ENCODE assay signal across 11 cellular contexts in the genomic region with DNA sequence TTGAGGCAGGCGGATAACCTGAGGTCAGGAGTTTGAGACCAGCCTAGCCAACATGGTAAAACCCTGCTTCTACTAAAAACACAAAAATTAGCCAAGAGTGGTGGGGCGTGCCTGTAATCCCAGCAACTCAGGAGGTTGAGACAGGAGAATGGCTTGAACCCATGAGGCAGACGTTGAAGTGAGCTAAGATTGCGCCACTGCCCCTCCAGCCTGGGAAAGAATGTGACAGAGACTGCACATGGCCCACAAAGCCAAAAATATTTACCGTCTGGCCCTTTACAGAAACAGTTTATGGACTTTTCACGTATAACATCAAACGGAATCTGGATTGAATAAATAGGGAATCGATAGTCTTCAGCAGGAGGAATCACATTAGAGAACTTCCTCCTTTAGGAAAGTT. TPM values are rescaled to one million over a fixed set of nuclear protein-coding genes. Genes with fewer than 3 reads are reported as not detected.
A peak's percentile ranks its signal among the peaks of the same experiment; 100 is the strongest.
DNase-seq lines count a peak whose midpoint lies in the region; FAIRE-seq and TF ChIP-seq lines count a peak whose summit lies in the region.
"Had no signal": no experiment of that assay in that cellular context is flagged by ENCODE, and none has a peak within 500 bp of the region (broad histone marks: within the 10 kb centered on the region; RNA-seq: fewer than 3 reads in every experiment).

No MANE protein-coding gene starts in this region.

- no peak for TF ChIP-seq CTCF in keratinocyte (optimal IDR thresholded peaks at IDR 0.05 in 1 of 3, IDR thresholded peaks at IDR 0.05 in 1 of 3, conservative IDR thresholded peaks at IDR 0.05 in 1 of 3; ENCODE audit: extremely low read depth in 1 of 3, insufficient read depth in 2 of 3, low read length in 3 of 3)

- peaks cover 89% of the 10 kb centered on the region for H3K79me2 ChIP-seq in ACC112 (ENCODE audit: control insufficient read depth, insufficient read depth, low read length, unreplicated experiment)
- peaks cover 90% of the 10 kb centered on the region for H3K79me2 ChIP-seq in keratinocyte (ENCODE audit: control insufficient read depth, insufficient read depth, low read length)

- intact Hi-C loops in head of caudate nucleus (cut with DNase I) = no loop called here

- H2AFZ ChIP-seq in ACC112 (ENCODE audit: low read length, unreplicated experiment) (no peak overlapping the region), keratinocyte (ENCODE audit: control insufficient read depth, low read length) (no peak overlapping the region)

- no peak for FAIRE-seq in keratinocyte (lab: Jason Lieb, UNC)

- H3K4me1 ChIP-seq in ACC112 (ENCODE audit: control insufficient read depth, insufficient read depth, low read length, unreplicated experiment) = peaks cover 55% of the 10 kb centered on the region
- H3K4me1 ChIP-seq in HAP-1 = peaks cover 15% of the 10 kb centered on the region
- peaks cover 20% of the 10 kb centered on the region for H3K4me1 ChIP-seq in keratinocyte (ENCODE audit: control insufficient read depth, extremely low read depth, insufficient read depth, low read length)

- peak overlapping the region; percentile 53 for H3K27ac ChIP-seq in ACC112 (ENCODE audit: low read depth, low read length)
- H3K27ac ChIP-seq in keratinocyte (ENCODE audit: control insufficient read depth, insufficient read depth, low read length) = peak overlapping the region; percentile 7
- H3K27ac ChIP-seq: thyroid gland had no signal

- H3K4me2 ChIP-seq in keratinocyte (ENCODE audit: control insufficient read depth, extremely low read depth, insufficient read depth, low read depth, low read length) = peak overlapping the region; percentile 76

- H3K27me3 ChIP-seq in ACC112 (ENCODE audit: insufficient read depth, low read length) (no peaks in the 10 kb centered on the region), HAP-1 (ENCODE audit: low read depth) (no peaks in the 10 kb centered on the region), keratinocyte (ENCODE audit: control insufficient read depth, extremely low read depth, insufficient read depth, low read length) (no peaks in the 10 kb centered on the region)
- H3K27me3 ChIP-seq: thyroid gland had no signal

- H3K27ac Mint-ChIP-seq in activated naive CD8-positive, alpha-beta T cell = peak overlapping the region; percentile 87

- dilution Hi-C loops in keratinocyte (cut with MboI; ENCODE audit: extremely low pct_ligation_motif_present, low sequenced_read_pairs) = no loop called here

- H3K9me3 ChIP-seq in HAP-1 (no peaks in the 10 kb centered on the region), keratinocyte (ENCODE audit: control insufficient read depth, low read depth, low read length) (no peaks in the 10 kb centered on the region)
- H3K9me3 ChIP-seq: thyroid gland had no signal

- H4K20me1 ChIP-seq in keratinocyte (ENCODE audit: control insufficient read depth, extremely low read depth, insufficient read depth, low read length) = peaks cover 33% of the 10 kb centered on the region

- peaks cover 53% of the 10 kb centered on the region for H3K4me1 Mint-ChIP-seq in activated naive CD8-positive, alpha-beta T cell (ENCODE audit: low read depth)

- H3K4me3 ChIP-seq in ACC112 (ENCODE audit: low read depth, low read length) = peak overlapping the region; percentile 98
- H3K4me3 ChIP-seq in HAP-1 = peak overlapping the region; percentile 78
- H3K4me3 ChIP-seq in keratinocyte (ENCODE audit: control insufficient read depth in 2 of 3, extremely low read depth in 1 of 3, insufficient read depth in 2 of 3, low read depth in 1 of 3, low read length in 3 of 3) = peak overlapping the region in 2 of 3 experiments; percentile 53 to 61
- H3K4me3 ChIP-seq: thyroid gland had no signal

- H3K27me3 Mint-ChIP-seq in activated naive CD8-positive, alpha-beta T cell = no peaks in the 10 kb centered on the region

- no peaks in the 10 kb centered on the region for H3K9me3 Mint-ChIP-seq in activated naive CD8-positive, alpha-beta T cell (ENCODE audit: low read depth)

- no peaks in the 10 kb centered on the region for H3K9me1 ChIP-seq in keratinocyte (ENCODE audit: control insufficient read depth, extremely low read depth, insufficient read depth, low read length)

- DNase-seq in HAP-1 (ENCODE audit: low spot score in 2 of 2) (no peak), keratinocyte (ENCODE audit: low read depth, low spot score) (no peak), NCI-H510A treated with DMSO at 0.1 percent for 48 hours (lab: John Stamatoyannopoulos, UW) (no peak), head of caudate nucleus (no peak), NCI-H2196 (lab: John Stamatoyannopoulos, UW; ENCODE audit: unreplicated experiment) (no peak), putamen (ENCODE audit: low spot score) (no peak)
- DNase-seq: activated CD4-positive, alpha-beta T cell treated with anti-CD3 and anti-CD28 coated beads for 4 hours; left colon had no signal

- H3K9ac ChIP-seq in keratinocyte (ENCODE audit: control insufficient read depth, extremely low read depth, insufficient read depth, low read length) = peak overlapping the region; percentile 28

- in situ Hi-C loops in HAP-1 (cut with MboI; ENCODE audit: low sequenced_read_pairs) = loop anchor here (25.0 kb wide), 3 partner anchors 239 to 1089 kb away; a partner anchor contains a TSS

- peaks cover 17% of the 10 kb centered on the region for H3K36me3 Mint-ChIP-seq in activated naive CD8-positive, alpha-beta T cell

- H3K36me3 ChIP-seq in ACC112 (ENCODE audit: insufficient read depth, low read length) = peaks cover 57% of the 10 kb centered on the region
- peaks cover 72% of the 10 kb centered on the region for H3K36me3 ChIP-seq in HAP-1 (replicated peaks)
- peaks cover 11 to 32% of the 10 kb centered on the region in 2 experiments for H3K36me3 ChIP-seq in keratinocyte (ENCODE audit: control insufficient read depth in 2 of 2, extremely low read depth in 1 of 2, insufficient read depth in 2 of 2, low read length in 2 of 2)

- peak overlapping the region; percentile 97 for H3K4me3 Mint-ChIP-seq in activated naive CD8-positive, alpha-beta T cell

RNA-seq across cellular contexts. Expression of a gene that starts 3.5 kb away (rescaled TPM):
- polyA plus RNA-seq in keratinocyte = 22.9 to 45.6 TPM (median 34.6 TPM) in 3 replicates
- polyA plus RNA-seq in keratinocyte (2011; ENCODE audit: low read depth) = 347 TPM
- polyA plus RNA-seq in keratinocyte (2011; cell fraction: cytosol; rRNA removed) = 18.2 and 19.4 TPM in 2 replicates
- polyA plus RNA-seq in keratinocyte (2011; cell fraction: nucleus; rRNA removed) = 41.1 and 75.9 TPM in 2 replicates
- 35.2 and 64.0 TPM in 2 replicates for polyA plus RNA-seq in keratinocyte (2012; ENCODE audit: low replicate concordance)
- polyA minus RNA-seq in keratinocyte = 4.5 to 18.3 TPM (median 8.1 TPM) in 3 replicates
- polyA minus RNA-seq in keratinocyte (2011; cell fraction: cytosol; rRNA and poly(A)+ RNA removed) = 7.9 TPM
- 15.0 and 41.8 TPM in 2 replicates for polyA minus RNA-seq in keratinocyte (2011; cell fraction: nucleus; rRNA and poly(A)+ RNA removed)

RNA-seq across cellular contexts. Expression of a gene that starts 3.8 kb away (rescaled TPM):
- polyA plus RNA-seq in keratinocyte = 7.7 to 18.6 TPM (median 12.6 TPM) in 3 replicates
- 4.3 TPM for polyA plus RNA-seq in keratinocyte (2011; ENCODE audit: low read depth)
- 1.6 and 3.6 TPM in 2 replicates for polyA plus RNA-seq in keratinocyte (2011; cell fraction: cytosol; rRNA removed)
- polyA plus RNA-seq in keratinocyte (2011; cell fraction: nucleus; rRNA removed) = 23.2 and 32.1 TPM in 2 replicates
- polyA plus RNA-seq in keratinocyte (2012; ENCODE audit: low replicate concordance) = 2.7 and 7.3 TPM in 2 replicates
- 7.3 to 25.7 TPM (median 8.9 TPM) in 3 replicates for polyA minus RNA-seq in keratinocyte
- 5.9 TPM for polyA minus RNA-seq in keratinocyte (2011; cell fraction: cytosol; rRNA and poly(A)+ RNA removed)
- 12.3 and 23.1 TPM in 2 replicates for polyA minus RNA-seq in keratinocyte (2011; cell fraction: nucleus; rRNA and poly(A)+ RNA removed)

RNA-seq across cellular contexts. Expression of a gene that starts 22.5 kb away (rescaled TPM):
- 10.2 to 14.0 TPM (median 10.3 TPM) in 3 replicates for polyA plus RNA-seq in keratinocyte
- polyA plus RNA-seq in keratinocyte (2011; ENCODE audit: low read depth) = 29.0 TPM
- polyA plus RNA-seq in keratinocyte (2011; cell fraction: cytosol; rRNA removed) = 5.7 and 9.2 TPM in 2 replicates
- 24.8 and 26.7 TPM in 2 replicates for polyA plus RNA-seq in keratinocyte (2011; cell fraction: nucleus; rRNA removed)
- polyA plus RNA-seq in keratinocyte (2012; ENCODE audit: low replicate concordance) = 7.1 and 13.4 TPM in 2 replicates
- 3.1 to 9.2 TPM (median 7.6 TPM) in 3 replicates for polyA minus RNA-seq in keratinocyte
- 6.3 TPM for polyA minus RNA-seq in keratinocyte (2011; cell fraction: cytosol; rRNA and poly(A)+ RNA removed)
- polyA minus RNA-seq in keratinocyte (2011; cell fraction: nucleus; rRNA and poly(A)+ RNA removed) = 9.3 and 11.5 TPM in 2 replicates
